Comparison of ENCODE assay signal across 1 cellular context in genomic region chr1:204447736-204448135, GRCh38.
TF ChIP-seq lines count a peak whose summit lies in the region.

No MANE protein-coding gene starts in this region.

TF ChIP-seq in HepG2, 621 proteins besides CTCF, POLR2A, EP300 and RAD21:
- TF ChIP-seq KMT2A (CRISPR knock-in tag; IDR thresholded peaks at IDR 0.05) (no peak), JUNB (CRISPR knock-in tag; IDR thresholded peaks at IDR 0.05; ENCODE audit: borderline replicate concordance) (no peak), BRCA1 (CRISPR knock-in tag; IDR thresholded peaks at IDR 0.05) (no peak), ZNF543 (CRISPR knock-in tag; IDR thresholded peaks at IDR 0.05) (no peak), FOXC1 (CRISPR knock-in tag; IDR thresholded peaks at IDR 0.05; ENCODE audit: borderline replicate concordance) (no peak), DMAP1 (CRISPR knock-in tag; IDR thresholded peaks at IDR 0.05) (no peak), ZBTB2 (CRISPR knock-in tag; IDR thresholded peaks at IDR 0.05; ENCODE audit: low read depth) (no peak), HES4 (CRISPR knock-in tag; IDR thresholded peaks at IDR 0.05; ENCODE audit: borderline replicate concordance) (no peak), KAT7 (CRISPR knock-in tag; IDR thresholded peaks at IDR 0.05; ENCODE audit: borderline replicate concordance) (no peak), AHR (CRISPR knock-in tag; IDR thresholded peaks at IDR 0.05) (no peak), IKZF5 (CRISPR knock-in tag; IDR thresholded peaks at IDR 0.05) (no peak), SP1 (IDR thresholded peaks at IDR 0.05) (no peak), SP1 (CRISPR knock-in tag; IDR thresholded peaks at IDR 0.05) (no peak), ZNF513 (CRISPR knock-in tag; conservative IDR thresholded peaks at IDR 0.05) (no peak), ZHX2 (IDR thresholded peaks at IDR 0.05; ENCODE audit: low read depth) (no peak), ZHX2 (CRISPR knock-in tag; IDR thresholded peaks at IDR 0.05; ENCODE audit: borderline replicate concordance) (no peak), ZNF350 (CRISPR knock-in tag; IDR thresholded peaks at IDR 0.05; ENCODE audit: borderline replicate concordance, low read depth) (no peak), ZNF614 (CRISPR knock-in tag; IDR thresholded peaks at IDR 0.05; ENCODE audit: borderline replicate concordance) (no peak), ZNF777 (CRISPR knock-in tag; IDR thresholded peaks at IDR 0.05) (no peak)
